Comparison of ENCODE assay signal across 32 cellular contexts in the genomic region with DNA sequence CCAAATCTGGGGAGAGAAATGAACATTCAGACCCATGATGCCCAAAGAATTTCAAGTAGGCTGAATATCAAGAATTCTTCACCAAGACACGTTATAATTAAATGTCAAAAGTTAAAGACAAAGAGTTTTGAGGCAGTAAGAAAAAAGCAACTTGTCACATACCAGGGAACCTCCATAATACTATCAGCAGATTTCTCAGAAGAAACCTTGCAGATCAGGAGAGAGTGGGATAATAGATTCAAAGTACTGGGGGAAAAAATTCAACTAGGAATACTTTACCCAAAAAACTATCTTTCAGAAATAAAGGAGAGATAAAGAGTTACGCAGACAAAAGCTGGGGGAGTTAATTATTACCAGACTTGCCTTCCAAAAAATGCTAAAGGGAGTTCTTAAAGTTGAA.
"Had no signal": no experiment of that assay in that cellular context is flagged by ENCODE, and none has a peak within 500 bp of the region (broad histone marks: within the 10 kb centered on the region; RNA-seq: fewer than 3 reads in every experiment).

No MANE protein-coding gene starts in this region.

- H3K36me3 ChIP-seq: brain microvascular endothelial cell, breast epithelium, colonic mucosa had no signal

- DNase-seq: activated B cell treated with CpG ODN at 0.5 μM for 24 hours; activated CD4-positive, alpha-beta memory T cell treated with anti-CD3 and anti-CD28 coated beads for 36 hours; activated CD4-positive, alpha-beta T cell treated with anti-CD3 and anti-CD28 coated beads for 4 hours; activated CD4-positive, alpha-beta T cell treated with anti-CD3 and anti-CD28 coated beads, Interleukin-2, amount 10 ng/mL, durations not matched to agents 24 days and 14 days; activated CD4-positive, alpha-beta T cell treated with anti-CD3 and anti-CD28 coated beads, Interleukin-2, amount 50 U/mL, for 1 hour; activated CD4-positive, alpha-beta T cell treated with anti-CD3 and anti-CD28 coated beads, Interleukin-2, amount 50 U/mL, for 4 hours; activated CD4-positive, CD25-positive, alpha-beta regulatory T cell treated with anti-CD3 and anti-CD28 coated beads, Interleukin-2, amount 50 U/mL, for 72 hours; activated CD8-positive, alpha-beta memory T cell treated with anti-CD3 and anti-CD28 coated beads, Interleukin-2, amount 50 U/mL, for 4 hours; activated CD8-positive, alpha-beta T cell treated with anti-CD3 and anti-CD28 coated beads for 36 hours; activated effector memory CD4-positive, alpha-beta T cell treated with anti-CD3 and anti-CD28 coated beads, Interleukin-2, amount 50 U/mL, for 16 hours; activated gamma-delta T cell treated with Interleukin-2 at 50 U/mL for 16 hours; activated naive CD4-positive, alpha-beta T cell treated with anti-CD3 and anti-CD28 coated beads, Interleukin-2, amount 10 ng/mL, durations not matched to agents 7 days and 5 days; activated naive CD4-positive, alpha-beta T cell treated with Interleukin-2 at 50 U/mL for 16 hours; activated naive CD8-positive, alpha-beta T cell treated with anti-CD3 and anti-CD28 coated beads, Interleukin-2, amount 10 ng/mL, durations not matched to agents 7 days and 5 days; activated naive CD8-positive, alpha-beta T cell treated with anti-CD3 and anti-CD28 coated beads, Interleukin-2, amount 50 U/mL, for 24 hours; activated T-cell treated with anti-CD3 and anti-CD28 coated beads for 4 hours; activated T-cell treated with anti-CD3 and anti-CD28 coated beads, Interleukin-2, amount 50 U/mL, for 1 hour; activated T-cell treated with anti-CD3 and anti-CD28 coated beads, Interleukin-2, amount 50 U/mL, for 4 hours; activated T-cell treated with anti-CD3 and anti-CD28 coated beads, Interleukin-2, amount 50 U/mL, for 72 hours; amniotic stem cell; aorta; body of pancreas; brain microvascular endothelial cell; central memory CD4-positive, alpha-beta T cell; colonic mucosa; T-helper 2 cell; T-helper 9 cell had no signal

- H3K27me3 ChIP-seq: body of pancreas, brain microvascular endothelial cell, breast epithelium, colonic mucosa had no signal

- H3K4me3 ChIP-seq: body of pancreas, breast epithelium, colonic mucosa had no signal

- FAIRE-seq: astrocyte, TTC549 had no signal

- ATAC-seq: activated CD8-positive, alpha-beta T cell treated with anti-CD3 and anti-CD28 coated beads for 36 hours; activated naive CD8-positive, alpha-beta T cell treated with anti-CD3 and anti-CD28 coated beads, Interleukin-2, amount 50 U/mL, for 24 hours; activated T-cell treated with anti-CD3 and anti-CD28 coated beads, Interleukin-2, amount 50 U/mL, for 4 hours; activated T-cell treated with anti-CD3 and anti-CD28 coated beads, Interleukin-2, amount 50 U/mL, for 72 hours; activated T-helper 17 cell treated with anti-CD3 and anti-CD28 coated beads, Interleukin-2, amount 50 U/mL, for 72 hours; body of pancreas had no signal

- H3K4me1 ChIP-seq: body of pancreas, breast epithelium, colonic mucosa had no signal

- H3K27ac ChIP-seq: body of pancreas, brain microvascular endothelial cell, breast epithelium, colonic mucosa, VCaP had no signal

- H3K9me3 ChIP-seq: colonic mucosa had no signal
